In the genomic region with DNA sequence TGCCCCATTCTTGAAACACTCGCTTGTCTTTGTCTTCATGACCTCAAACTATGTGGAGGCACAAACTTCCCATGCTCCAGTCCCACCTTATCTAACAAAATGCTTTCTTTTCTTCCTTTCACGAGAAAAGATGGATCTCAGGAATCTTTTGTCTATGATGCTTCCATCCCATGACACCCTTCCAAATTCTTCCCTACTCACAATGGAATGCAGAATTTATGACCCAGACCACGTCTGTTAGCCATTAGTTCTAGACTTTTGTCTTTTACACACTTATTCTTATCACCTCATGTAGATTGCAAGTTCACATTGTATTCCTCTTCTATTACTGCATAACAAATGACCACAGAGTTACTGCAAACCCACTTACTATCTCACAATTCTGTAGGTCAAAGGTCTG, we compare ENCODE assay signal across 16 cellular contexts. TPM values are rescaled to one million over a fixed set of nuclear protein-coding genes. Genes with fewer than 3 reads are reported as not detected.
DNase-seq lines count a peak whose midpoint lies in the region; ATAC-seq and TF ChIP-seq lines count a peak whose summit lies in the region.
"Had no signal": no experiment of that assay in that cellular context is flagged by ENCODE, and none has a peak within 500 bp of the region (broad histone marks: within the 10 kb centered on the region; RNA-seq: fewer than 3 reads in every experiment).

No MANE protein-coding gene starts in this region.

- H4K5ac ChIP-seq in IMR-90 (ENCODE audit: low read depth, low read length), result no peak overlapping the region

- intact Hi-C loops in IMR-90 (cut with micrococcal nuclease) (no loop called here), right cardiac atrium (cut with DNase I) (no loop called here)

- H2AK9ac ChIP-seq in IMR-90 (replicated peaks; ENCODE audit: low read depth, low read length, poor library complexity), result no peak overlapping the region

- no peak overlapping the region for H2BK120ac ChIP-seq in IMR-90 (ENCODE audit: low read depth, low read length)

- TF ChIP-seq POLR2A in IMR-90 (IDR thresholded peaks at IDR 0.05; ENCODE audit: low read depth, low read length), result no peak

- no peaks in the 10 kb centered on the region for H4K20me1 ChIP-seq in SK-N-SH (ENCODE audit: insufficient read depth)
- no peaks in the 10 kb centered on the region for H4K20me1 ChIP-seq in IMR-90 (ENCODE audit: insufficient read depth, low read length)
- H4K20me1 ChIP-seq in neural cell (ENCODE audit: insufficient read depth), result no peaks in the 10 kb centered on the region

- BruUV-seq in IMR-90 (replicated peaks; lab: Mats Ljungman, UMichigan), result no TSS peak

- no peaks in the 10 kb centered on the region for H3K79me2 ChIP-seq in SK-N-SH (ENCODE audit: insufficient read depth)
- H3K79me2 ChIP-seq in neural cell (replicated peaks; ENCODE audit: insufficient read depth, low read length), result no peaks in the 10 kb centered on the region

- peak overlapping the region; percentile 9 to 53; a peak in 3 of 4 replicates for H3K27ac ChIP-seq in SK-N-SH (ENCODE audit: low read depth in 2 of 2, low read length in 1 of 2)
- H3K27ac ChIP-seq in IMR-90 (ENCODE audit: insufficient read depth, low read length), result no peak overlapping the region
- H3K27ac ChIP-seq in neural cell (ENCODE audit: low read length), result peak overlapping the region; percentile 88
- H3K27ac ChIP-seq in right cardiac atrium (ENCODE audit: low read length), result no peak overlapping the region
- H3K27ac ChIP-seq: 22Rv1, HL-60 had no signal

- H3K27me3 ChIP-seq in SK-N-SH (ENCODE audit: insufficient read depth), result no peaks in the 10 kb centered on the region
- H3K27me3 ChIP-seq in IMR-90 (ENCODE audit: control insufficient read depth, insufficient read depth, low read length), result no peaks in the 10 kb centered on the region
- H3K27me3 ChIP-seq in neural cell (ENCODE audit: insufficient read depth, low read depth, low read length), result no peaks in the 10 kb centered on the region
- no peaks in the 10 kb centered on the region for H3K27me3 ChIP-seq in right cardiac atrium (ENCODE audit: control insufficient read depth, insufficient read depth)

- no peak overlapping the region for H3K4ac ChIP-seq in IMR-90 (ENCODE audit: low read depth, low read length)

- no peak overlapping the region for H3K23ac ChIP-seq in IMR-90 (ENCODE audit: low read depth, low read length)

- no peak overlapping the region for H4K8ac ChIP-seq in IMR-90 (ENCODE audit: low read depth in 2 of 2, low read length in 2 of 2)

- no peak overlapping the region for H2AFZ ChIP-seq in SK-N-SH (ENCODE audit: low read depth)
- no peak overlapping the region for H2AFZ ChIP-seq in IMR-90 (replicated peaks; ENCODE audit: low read length, poor library complexity)
- H2AFZ ChIP-seq in neural cell (ENCODE audit: low read depth, low read length), result no peak overlapping the region

- H3K4me3 ChIP-seq in SK-N-SH (ENCODE audit: low read depth in 2 of 2, low read length in 1 of 2) (no peak overlapping the region), IMR-90 (ENCODE audit: insufficient read depth, low read depth, low read length) (no peak overlapping the region), neural cell (ENCODE audit: low read length) (no peak overlapping the region), right cardiac atrium (ENCODE audit: low read length) (no peak overlapping the region)

- CTCF ChIA-PET in SK-N-SH (lab: Yijun Ruan, JAX) (interaction anchor here (2.0 kb wide), 1 partner anchor 119 kb away, joined by 4 read pairs; no protein-coding TSS in a partner anchor), IMR-90 (lab: Yijun Ruan, JAX) (no interaction called here)

- H3K9me3 ChIP-seq in SK-N-SH (no peaks in the 10 kb centered on the region), IMR-90 (ENCODE audit: control insufficient read depth, insufficient read depth, low read length) (no peaks in the 10 kb centered on the region), neural cell (ENCODE audit: low read length) (no peaks in the 10 kb centered on the region), right cardiac atrium (ENCODE audit: control insufficient read depth, low read length) (no peaks in the 10 kb centered on the region)

- dilution Hi-C loops in IMR-90 (cut with HindIII; ENCODE audit: low sequenced_read_pairs, unreplicated experiment), result no loop called here

- no peak for TF ChIP-seq CTCF in SK-N-SH (IDR thresholded peaks at IDR 0.05)
- no peak for TF ChIP-seq CTCF in IMR-90 (conservative IDR thresholded peaks at IDR 0.05; ENCODE audit: low read depth, low read length)
- TF ChIP-seq CTCF in neural cell (IDR thresholded peaks at IDR 0.05; ENCODE audit: poor library complexity, severe bottlenecking), result no peak

- H3K4me2 ChIP-seq in SK-N-SH, result no peak overlapping the region
- H3K4me2 ChIP-seq in IMR-90 (ENCODE audit: low read depth, low read length), result no peak overlapping the region
- no peak overlapping the region for H3K4me2 ChIP-seq in neural cell (ENCODE audit: low read length)

- H3K36me3 ChIP-seq in SK-N-SH (replicated peaks in 1 of 2; ENCODE audit: control insufficient read depth in 1 of 2, insufficient read depth in 2 of 2, low read length in 1 of 2), result no peaks in the 10 kb centered on the region
- H3K36me3 ChIP-seq in IMR-90 (ENCODE audit: control insufficient read depth, insufficient read depth, low read length), result no peaks in the 10 kb centered on the region
- H3K36me3 ChIP-seq in neural cell (ENCODE audit: insufficient read depth, low read length), result no peaks in the 10 kb centered on the region

- no peaks in the 10 kb centered on the region; the same call in 1 of the 2 replicates for H3K9me1 ChIP-seq in IMR-90 (ENCODE audit: insufficient read depth, low read length)

- H3K9ac ChIP-seq in SK-N-SH (no peak overlapping the region), IMR-90 (ENCODE audit: low read depth, low read length) (no peak overlapping the region), neural cell (ENCODE audit: low read length) (no peak overlapping the region)

- 82% methylated on average over 3 of the region's 3 CpGs for WGBS in SK-N-SH (ENCODE audit: low lambda C conversion rate)
- WGBS in IMR-90 (ENCODE audit: extremely low coverage in 2 of 2, insufficient read length in 1 of 2), 2 experiments, result 62% methylated on average over 3 of the region's 3 CpGs; no CpG with 5 or more reads in 1 of the 2 experiments
- 80% methylated on average over 3 of the region's 3 CpGs for WGBS in right cardiac atrium

- ATAC-seq in SK-N-SH treated with all-trans-retinoic acid at 6 μM for 48 hours (no peak), IMR-90 (ENCODE audit: low read depth) (no peak), right cardiac atrium (no peak)
- ATAC-seq: HCT116 had no signal

- H3K4me1 ChIP-seq in SK-N-SH (ENCODE audit: control insufficient read depth in 1 of 2, insufficient read depth in 2 of 2, low read depth in 1 of 2, low read length in 1 of 2) (peaks cover 3 to 28% of the 10 kb centered on the region in 2 experiments), IMR-90 (ENCODE audit: control insufficient read depth, insufficient read depth, low read length) (no peaks in the 10 kb centered on the region), right cardiac atrium (ENCODE audit: control insufficient read depth, insufficient read depth, low read length) (no peaks in the 10 kb centered on the region)

- DNase-seq in SK-N-SH (no peak), IMR-90 (no peak), right cardiac atrium (no peak), LoVo (ENCODE audit: low spot score) (no peak)
- no peak for DNase-seq in activated naive CD4-positive, alpha-beta T cell (lab: John Stamatoyannopoulos, UW)
- DNase-seq: C1 segment of cervical spinal cord; Calu3; CD4-positive, alpha-beta T cell; DMS 273 treated with DMSO at 0.1 percent for 48 hours; KBM-7 had no signal

- no peak overlapping the region for H3K56ac ChIP-seq in IMR-90 (ENCODE audit: extremely low read depth, insufficient read depth, low read length)

- no peak overlapping the region for H2AK5ac ChIP-seq in IMR-90 (ENCODE audit: low read depth, low read length)

- no peak overlapping the region for H2BK5ac ChIP-seq in IMR-90 (ENCODE audit: low read depth, low read length, poor library complexity, severe bottlenecking)

- POLR2A ChIA-PET in SK-N-SH (lab: Yijun Ruan, JAX) (no interaction called here), IMR-90 (lab: Charles Lee; ENCODE audit: unreplicated experiment) (no interaction called here)

- no peak overlapping the region for H2BK20ac ChIP-seq in IMR-90 (ENCODE audit: low read depth, low read length)

- in situ Hi-C loops in IMR-90 (cut with MboI; ENCODE audit: low sequenced_read_pairs), result no loop called here

- H4K91ac ChIP-seq in IMR-90 (ENCODE audit: insufficient read depth, low read depth, low read length), result no peak overlapping the region

- H3F3A ChIP-seq in SK-N-SH (replicated peaks; ENCODE audit: insufficient read depth) (peaks cover 11% of the 10 kb centered on the region), neural cell (ENCODE audit: insufficient read depth, low read length, poor library complexity, severe bottlenecking) (no peaks in the 10 kb centered on the region)

- H2BK15ac ChIP-seq in IMR-90 (ENCODE audit: low read depth, low read length), result no peak overlapping the region

- no peak overlapping the region for H3K18ac ChIP-seq in IMR-90 (ENCODE audit: low read depth, low read length)

- TF ChIP-seq RAD21 in SK-N-SH (IDR thresholded peaks at IDR 0.05; ENCODE audit: low read length) (no peak), IMR-90 (IDR thresholded peaks at IDR 0.05; ENCODE audit: low read length) (no peak), neural cell (conservative IDR thresholded peaks at IDR 0.05) (no peak)

- H3K79me1 ChIP-seq in IMR-90 (ENCODE audit: low read depth in 1 of 2, low read length in 2 of 2), result no peaks in the 10 kb centered on the region

- TF ChIP-seq EP300 in SK-N-SH (IDR thresholded peaks at IDR 0.05; ENCODE audit: borderline replicate concordance in 1 of 2, low read depth in 1 of 2, low read length in 1 of 2) (no peak), neural cell (conservative IDR thresholded peaks at IDR 0.05; ENCODE audit: poor library complexity, severe bottlenecking) (no peak)

- H3K14ac ChIP-seq in IMR-90 (replicated peaks; ENCODE audit: low read depth, low read length), result 0 out of 2 replicates have a peak overlapping the region, but pooled peaks have one; percentile 11

- H3K9me2 ChIP-seq in SK-N-SH, result no peaks in the 10 kb centered on the region
- no peaks in the 10 kb centered on the region for H3K9me2 ChIP-seq in neural cell (ENCODE audit: insufficient read depth, low read length)

TF ChIP-seq in IMR-90, 13 proteins besides CTCF, POLR2A, EP300 and RAD21 (continues in another document):
- no peak for TF ChIP-seq RFX5 (IDR thresholded peaks at IDR 0.05; ENCODE audit: low read depth, low read length)

TF ChIP-seq in neural cell, 6 proteins besides CTCF, POLR2A, EP300 and RAD21 (continues in another document):
- TF ChIP-seq TAF1 (IDR thresholded peaks at IDR 0.05; ENCODE audit: low read depth), result no peak

RNA-seq across cellular contexts. Expression of gene LAMP5, which starts 24.2 kb away (rescaled TPM):
- 4.8 and 10.1 TPM in 2 replicates for polyA plus RNA-seq in SK-N-SH (2012; rRNA removed)
- polyA plus RNA-seq in SK-N-SH (2012; cell fraction: cytosol; rRNA removed), result 7.1 and 11.5 TPM in 2 replicates
- 5.4 and 8.7 TPM in 2 replicates for polyA plus RNA-seq in SK-N-SH (2012; cell fraction: nucleus; rRNA removed)
- under 0.01 TPM in 1 of 2 replicates, not detected in the other for total RNA-seq in IMR-90 (2012; rRNA removed)
- polyA plus RNA-seq in IMR-90 (2012; rRNA removed), result 0.06 TPM in 1 of 2 replicates, not detected in the other
- polyA plus RNA-seq in IMR-90 (2012; cell fraction: cytosol; rRNA removed), result 0.02 TPM in 2 replicates
- polyA plus RNA-seq in IMR-90 (2012; cell fraction: nucleus; rRNA removed; ENCODE audit: low replicate concordance), result 0.04 TPM in 1 of 2 replicates, not detected in the other
- polyA plus RNA-seq in neural cell, result 0.32 and 0.43 TPM in 2 replicates
- 0.24 and 0.69 TPM in 2 replicates for polyA minus RNA-seq in neural cell
- total RNA-seq in right cardiac atrium, result not detected
- 0.07 TPM for polyA plus RNA-seq in right cardiac atrium
- total RNA-seq: Calu3, Daoy had no signal

Comparison
In these comparisons a context has a peak if more than half of its experiments do, and no peak if none do; other contexts are left out.
1. H3K27ac ChIP-seq: peak in SK-N-SH (2 of 2) and neural cell (single experiment); none in IMR-90 (single experiment) and right cardiac atrium (single experiment).